ENCODE assay signal across 8 cellular contexts in genomic region chr22:20128902-20129746, GRCh38. TPM values are rescaled to one million over a fixed set of nuclear protein-coding genes. Genes with fewer than 3 reads are reported as not detected.
DNase-seq lines count a peak whose midpoint lies in the region; ATAC-seq and TF ChIP-seq lines count a peak whose summit lies in the region.

No MANE protein-coding gene starts in this region.

- H3K36me3 ChIP-seq in colonic mucosa (peaks cover 4% of the 10 kb centered on the region), parathyroid adenoma (ENCODE audit: control insufficient read depth, insufficient read depth, low read length) (no peaks in the 10 kb centered on the region)

- H2AFZ ChIP-seq in parathyroid adenoma = no peak overlapping the region

- DNase-seq in CD1c-positive myeloid dendritic cell (ENCODE audit: extremely low spot score) (peak; percentile 20), HL-60 (ENCODE audit: low read depth in 1 of 2, low spot score in 1 of 2) (peak in 1 of 2 experiments; percentile 50), UCSD-AML1 (lab: John Stamatoyannopoulos, UW; ENCODE audit: unreplicated experiment) (peak; percentile 50), colonic mucosa (peak; percentile 35), midbrain (lab: John Stamatoyannopoulos, UW) (no peak)

- ATAC-seq in HG03439 (IDR thresholded peaks at IDR 0.05; ENCODE audit: unreplicated experiment) (no peak), HG03108 (IDR thresholded peaks at IDR 0.05; ENCODE audit: unreplicated experiment) (no peak)

- no peak overlapping the region for H3K27ac ChIP-seq in HL-60 (replicated peaks)
- H3K27ac ChIP-seq in colonic mucosa = no peak overlapping the region
- H3K27ac ChIP-seq in parathyroid adenoma = no peak overlapping the region

- no peak overlapping the region for H3K4me2 ChIP-seq in parathyroid adenoma (ENCODE audit: low read length)

- intact Hi-C loops in colonic mucosa (cut with DNase I) = no loop called here

- H3K4me1 ChIP-seq in colonic mucosa (peaks cover 10% of the 10 kb centered on the region), parathyroid adenoma (peaks cover 4% of the 10 kb centered on the region)

- H3K9me3 ChIP-seq in colonic mucosa (no peaks in the 10 kb centered on the region), parathyroid adenoma (ENCODE audit: control insufficient read depth, low read length) (no peaks in the 10 kb centered on the region)

- H3K27me3 ChIP-seq in HL-60 (ENCODE audit: insufficient read depth, poor library complexity, severe bottlenecking) = peaks cover 21% of the 10 kb centered on the region
- H3K27me3 ChIP-seq in colonic mucosa = no peaks in the 10 kb centered on the region
- H3K27me3 ChIP-seq in parathyroid adenoma (ENCODE audit: control insufficient read depth, insufficient read depth, low read length) = no peaks in the 10 kb centered on the region

- H3K9ac ChIP-seq in colonic mucosa (ENCODE audit: low read depth in 2 of 2, low read length in 2 of 2) = peak overlapping the region in 1 of 2 donors; percentile 12
- no peak overlapping the region for H3K9ac ChIP-seq in parathyroid adenoma

- H3K4me3 ChIP-seq in HL-60 (replicated peaks; ENCODE audit: insufficient read depth, low read length) = no peak overlapping the region
- no peak overlapping the region for H3K4me3 ChIP-seq in colonic mucosa
- H3K4me3 ChIP-seq in parathyroid adenoma (ENCODE audit: low read depth, low read length) = no peak overlapping the region

- no peaks in the 10 kb centered on the region for H3K79me2 ChIP-seq in parathyroid adenoma

- peak; percentile 61 for TF ChIP-seq CTCF in HL-60 (IDR thresholded peaks at IDR 0.05; ENCODE audit: insufficient read depth, low read length)
- no peak for TF ChIP-seq CTCF in colonic mucosa (IDR thresholded peaks at IDR 0.05)
- TF ChIP-seq CTCF in parathyroid adenoma (IDR thresholded peaks at IDR 0.05) = peak; percentile 13

RNA-seq across cellular contexts. Expression of gene ZDHHC8, which starts 2.5 kb away (rescaled TPM):
- 10 to 100 TPM; 27.9 to 34.1 TPM for total RNA-seq in colonic mucosa

RNA-seq across cellular contexts. Expression of gene TRMT2A, which starts 12.1 kb away (rescaled TPM):
- total RNA-seq in colonic mucosa = 10 to 100 TPM; 31.9 to 63.6 TPM

RNA-seq across cellular contexts. Expression of gene RANBP1, which starts 13.2 kb away (rescaled TPM):
- total RNA-seq in colonic mucosa = 100 to 1,000 TPM in 1 of 2 donors, 10 to 100 TPM in 1; 71.2 to 266 TPM

RNA-seq across cellular contexts. Expression of gene CCDC188, which starts 21.7 kb away (rescaled TPM):
- under 1 TPM; 0.22 to 0.32 TPM for total RNA-seq in colonic mucosa

RNA-seq across cellular contexts. Expression of gene DGCR8, which starts 49.1 kb away (rescaled TPM):
- total RNA-seq in colonic mucosa = 10 to 100 TPM; 21.1 to 52.7 TPM
